In genomic region chr10:118383063-118383689, GRCh38 we compare ENCODE assay signal across 2 cellular contexts.
A peak's percentile ranks its signal among the peaks of the same experiment; 100 is the strongest.
TF ChIP-seq lines count a peak whose summit lies in the region.

No MANE protein-coding gene starts in this region.

TF ChIP-seq in IMR-90, 13 proteins besides CTCF, POLR2A, EP300 and RAD21:
- TF ChIP-seq RCOR1 (IDR thresholded peaks at IDR 0.05; ENCODE audit: insufficient replicate concordance, low read length) = no peak
- TF ChIP-seq SMC3 (IDR thresholded peaks at IDR 0.05; ENCODE audit: low read depth, low read length) = no peak
- no peak for TF ChIP-seq BHLHE40 (IDR thresholded peaks at IDR 0.05; ENCODE audit: low read depth, low read length)
- TF ChIP-seq CEBPB (IDR thresholded peaks at IDR 0.05; ENCODE audit: low read depth, low read length) = peak; percentile 45; the same call in 1 of the 2 replicates
- no peak for TF ChIP-seq MAZ (IDR thresholded peaks at IDR 0.05; ENCODE audit: borderline replicate concordance, low read depth, low read length)
- TF ChIP-seq MXI1 (IDR thresholded peaks at IDR 0.05; ENCODE audit: borderline replicate concordance, low read depth, low read length) = no peak
- TF ChIP-seq NFE2L2 (IDR thresholded peaks at IDR 0.05; ENCODE audit: low read depth, low read length) = no peak
- TF ChIP-seq MAFK (IDR thresholded peaks at IDR 0.05; ENCODE audit: low read depth, low read length) = no peak

TF ChIP-seq in K562, 482 proteins besides CTCF, POLR2A, EP300 and RAD21:
- no peak for TF ChIP-seq PML (IDR thresholded peaks at IDR 0.05; ENCODE audit: low read length)
- TF ChIP-seq STAG1 (CRISPR knock-in tag; IDR thresholded peaks at IDR 0.05; ENCODE audit: borderline replicate concordance) = no peak
- TF ChIP-seq CEBPB (tag; IDR thresholded peaks at IDR 0.05) = peak; percentile 38; the same call in 1 of the 2 replicates
- TF ChIP-seq NCOR1 (IDR thresholded peaks at IDR 0.05) = no peak
- TF ChIP-seq CEBPZ (IDR thresholded peaks at IDR 0.05; ENCODE audit: borderline replicate concordance, low read depth, low read length) = no peak
TF ChIP-seq in K562: peak in this region for 1.
